Comparison of ENCODE assay signal across 3 cellular contexts in the genomic region with DNA sequence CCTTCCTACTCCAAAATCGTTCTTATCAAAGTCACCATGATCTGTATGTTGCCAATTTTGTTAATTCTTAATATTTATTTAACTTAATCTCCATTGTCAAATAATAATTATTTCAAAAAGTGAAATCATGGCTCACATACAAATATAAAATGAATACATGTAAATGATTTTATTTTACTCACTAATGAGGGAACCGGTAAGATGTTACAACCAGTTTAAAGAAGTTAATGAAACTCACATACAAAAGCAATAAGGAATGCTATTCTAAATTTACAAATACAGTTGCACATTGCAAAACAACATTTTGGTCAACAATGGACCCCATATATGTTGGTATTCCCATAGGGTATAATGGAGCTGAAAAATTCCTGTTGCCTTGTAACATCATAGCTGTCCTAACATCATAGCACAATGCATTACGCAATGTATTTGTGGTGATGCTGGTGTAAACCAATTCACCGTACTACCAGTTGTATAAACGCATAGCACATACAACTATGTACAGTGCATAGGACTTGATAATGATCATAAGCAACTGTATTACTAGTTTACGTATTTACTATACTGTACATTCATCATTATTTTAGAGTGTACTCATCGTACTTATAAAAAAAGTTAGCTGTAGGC.
TF ChIP-seq lines count a peak whose summit lies in the region.

No MANE protein-coding gene starts in this region.

TF ChIP-seq in HepG2, 621 proteins besides CTCF, POLR2A, EP300 and RAD21:
- peak; percentile 56 for TF ChIP-seq CEBPG (CRISPR knock-in tag; IDR thresholded peaks at IDR 0.05)
- TF ChIP-seq CEBPB (IDR thresholded peaks at IDR 0.05; ENCODE audit: borderline replicate concordance, low read depth, low read length), result peak; percentile 90
- TF ChIP-seq ZNF451 (CRISPR knock-in tag; IDR thresholded peaks at IDR 0.05), result no peak

TF ChIP-seq in K562, 482 proteins besides CTCF, POLR2A, EP300 and RAD21:
- TF ChIP-seq CEBPB (tag; IDR thresholded peaks at IDR 0.05) (peak; percentile 85), CEBPG (CRISPR knock-in tag; IDR thresholded peaks at IDR 0.05) (no peak), CEBPG (tag; conservative IDR thresholded peaks at IDR 0.05 in 1 of 2, IDR thresholded peaks at IDR 0.05 in 1 of 2) (peak; percentile 63 to 70), TOE1 (IDR thresholded peaks at IDR 0.05; ENCODE audit: borderline replicate concordance) (no peak), TOE1 (CRISPR knock-in tag; IDR thresholded peaks at IDR 0.05; ENCODE audit: borderline replicate concordance, low read depth) (no peak)

TF ChIP-seq in WTC11, 78 proteins besides CTCF, POLR2A, EP300 and RAD21:
- TF ChIP-seq, protein P1, sequence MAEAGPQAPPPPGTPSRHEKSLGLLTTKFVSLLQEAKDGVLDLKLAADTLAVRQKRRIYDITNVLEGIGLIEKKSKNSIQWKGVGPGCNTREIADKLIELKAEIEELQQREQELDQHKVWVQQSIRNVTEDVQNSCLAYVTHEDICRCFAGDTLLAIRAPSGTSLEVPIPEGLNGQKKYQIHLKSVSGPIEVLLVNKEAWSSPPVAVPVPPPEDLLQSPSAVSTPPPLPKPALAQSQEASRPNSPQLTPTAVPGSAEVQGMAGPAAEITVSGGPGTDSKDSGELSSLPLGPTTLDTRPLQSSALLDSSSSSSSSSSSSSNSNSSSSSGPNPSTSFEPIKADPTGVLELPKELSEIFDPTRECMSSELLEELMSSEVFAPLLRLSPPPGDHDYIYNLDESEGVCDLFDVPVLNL (CRISPR knock-in tag; IDR thresholded peaks at IDR 0.05; ENCODE audit: borderline replicate concordance, low read depth), result no peak
- TF ChIP-seq, protein P2, sequence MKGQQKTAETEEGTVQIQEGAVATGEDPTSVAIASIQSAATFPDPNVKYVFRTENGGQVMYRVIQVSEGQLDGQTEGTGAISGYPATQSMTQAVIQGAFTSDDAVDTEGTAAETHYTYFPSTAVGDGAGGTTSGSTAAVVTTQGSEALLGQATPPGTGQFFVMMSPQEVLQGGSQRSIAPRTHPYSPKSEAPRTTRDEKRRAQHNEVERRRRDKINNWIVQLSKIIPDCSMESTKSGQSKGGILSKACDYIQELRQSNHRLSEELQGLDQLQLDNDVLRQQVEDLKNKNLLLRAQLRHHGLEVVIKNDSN (CRISPR knock-in tag; IDR thresholded peaks at IDR 0.05), result no peak
- TF ChIP-seq HMGA2 (CRISPR knock-in tag; IDR thresholded peaks at IDR 0.05), result no peak
- TF ChIP-seq, protein P3, sequence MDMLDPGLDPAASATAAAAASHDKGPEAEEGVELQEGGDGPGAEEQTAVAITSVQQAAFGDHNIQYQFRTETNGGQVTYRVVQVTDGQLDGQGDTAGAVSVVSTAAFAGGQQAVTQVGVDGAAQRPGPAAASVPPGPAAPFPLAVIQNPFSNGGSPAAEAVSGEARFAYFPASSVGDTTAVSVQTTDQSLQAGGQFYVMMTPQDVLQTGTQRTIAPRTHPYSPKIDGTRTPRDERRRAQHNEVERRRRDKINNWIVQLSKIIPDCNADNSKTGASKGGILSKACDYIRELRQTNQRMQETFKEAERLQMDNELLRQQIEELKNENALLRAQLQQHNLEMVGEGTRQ (CRISPR knock-in tag; IDR thresholded peaks at IDR 0.05), result no peak
- TF ChIP-seq, protein P4, sequence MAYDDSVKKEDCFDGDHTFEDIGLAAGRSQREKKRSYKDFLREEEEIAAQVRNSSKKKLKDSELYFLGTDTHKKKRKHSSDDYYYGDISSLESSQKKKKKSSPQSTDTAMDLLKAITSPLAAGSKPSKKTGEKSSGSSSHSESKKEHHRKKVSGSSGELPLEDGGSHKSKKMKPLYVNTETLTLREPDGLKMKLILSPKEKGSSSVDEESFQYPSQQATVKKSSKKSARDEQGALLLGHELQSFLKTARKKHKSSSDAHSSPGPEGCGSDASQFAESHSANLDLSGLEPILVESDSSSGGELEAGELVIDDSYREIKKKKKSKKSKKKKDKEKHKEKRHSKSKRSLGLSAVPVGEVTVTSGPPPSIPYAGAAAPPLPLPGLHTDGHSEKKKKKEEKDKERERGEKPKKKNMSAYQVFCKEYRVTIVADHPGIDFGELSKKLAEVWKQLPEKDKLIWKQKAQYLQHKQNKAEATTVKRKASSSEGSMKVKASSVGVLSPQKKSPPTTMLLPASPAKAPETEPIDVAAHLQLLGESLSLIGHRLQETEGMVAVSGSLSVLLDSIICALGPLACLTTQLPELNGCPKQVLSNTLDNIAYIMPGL (CRISPR knock-in tag; IDR thresholded peaks at IDR 0.05), result no peak
- TF ChIP-seq SP1 (CRISPR knock-in tag; conservative IDR thresholded peaks at IDR 0.05), result no peak
- no peak for TF ChIP-seq ZNF416 (CRISPR knock-in tag; IDR thresholded peaks at IDR 0.05)
- TF ChIP-seq, protein P5, sequence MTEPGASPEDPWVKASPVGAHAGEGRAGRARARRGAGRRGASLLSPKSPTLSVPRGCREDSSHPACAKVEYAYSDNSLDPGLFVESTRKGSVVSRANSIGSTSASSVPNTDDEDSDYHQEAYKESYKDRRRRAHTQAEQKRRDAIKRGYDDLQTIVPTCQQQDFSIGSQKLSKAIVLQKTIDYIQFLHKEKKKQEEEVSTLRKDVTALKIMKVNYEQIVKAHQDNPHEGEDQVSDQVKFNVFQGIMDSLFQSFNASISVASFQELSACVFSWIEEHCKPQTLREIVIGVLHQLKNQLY (CRISPR knock-in tag; IDR thresholded peaks at IDR 0.05), result no peak
- no peak for TF ChIP-seq JAZF1 (CRISPR knock-in tag; IDR thresholded peaks at IDR 0.05)
- TF ChIP-seq TCF7 (CRISPR knock-in tag; IDR thresholded peaks at IDR 0.05; ENCODE audit: low read depth), result no peak
- no peak for TF ChIP-seq CREB1 (CRISPR knock-in tag; IDR thresholded peaks at IDR 0.05)
- TF ChIP-seq TP53 (CRISPR knock-in tag; IDR thresholded peaks at IDR 0.05), result no peak
- no peak for TF ChIP-seq JUN (CRISPR knock-in tag; IDR thresholded peaks at IDR 0.05)
- TF ChIP-seq GTF2I (CRISPR knock-in tag; conservative IDR thresholded peaks at IDR 0.05), result no peak
